Comparison of ENCODE assay signal across 18 cellular contexts in the genomic region with DNA sequence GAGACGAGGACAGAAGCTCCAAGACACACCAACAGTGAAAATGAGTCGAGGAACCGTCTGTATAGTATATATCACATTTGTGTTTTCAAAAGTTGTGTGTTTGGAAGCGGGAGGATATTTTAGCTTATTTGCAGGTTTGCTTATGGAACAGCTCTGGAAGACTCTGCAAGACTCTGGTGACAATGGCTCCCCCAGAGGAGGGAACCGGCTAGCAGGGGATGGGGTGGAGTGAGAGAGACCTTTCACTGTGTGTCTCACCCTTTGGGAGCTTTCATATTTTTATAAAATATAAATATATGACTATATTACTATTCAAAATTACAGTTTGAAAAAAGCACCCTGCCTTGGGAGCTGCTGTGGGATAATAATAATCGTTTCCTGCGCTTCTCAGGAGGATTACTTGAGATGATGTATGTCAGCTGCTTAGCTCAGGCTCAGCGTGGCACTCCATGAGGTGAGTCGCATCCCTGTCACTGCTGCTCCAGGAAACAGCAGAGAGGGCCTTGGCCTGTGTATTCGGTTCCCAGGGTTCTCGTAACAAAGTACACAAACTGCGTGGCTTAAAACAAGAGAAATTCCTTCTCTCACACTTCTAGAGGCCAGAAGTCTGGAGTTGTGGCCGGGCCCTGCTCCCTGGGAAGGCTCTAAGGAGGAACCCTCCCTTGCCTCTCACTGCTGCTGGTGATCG.
A peak's percentile ranks its signal among the peaks of the same experiment; 100 is the strongest.
DNase-seq lines count a peak whose midpoint lies in the region; ATAC-seq, FAIRE-seq and TF ChIP-seq lines count a peak whose summit lies in the region.
"Had no signal": no experiment of that assay in that cellular context is flagged by ENCODE, and none has a peak within 500 bp of the region (broad histone marks: within the 10 kb centered on the region; RNA-seq: fewer than 3 reads in every experiment).

No MANE protein-coding gene starts in this region.

- no peaks in the 10 kb centered on the region for H3K9me1 ChIP-seq in keratinocyte (ENCODE audit: control insufficient read depth, extremely low read depth, insufficient read depth, low read length)

- H3K4me2 ChIP-seq in astrocyte (ENCODE audit: low read length) = no peak overlapping the region
- H3K4me2 ChIP-seq in keratinocyte (ENCODE audit: control insufficient read depth, extremely low read depth, insufficient read depth, low read depth, low read length) = no peak overlapping the region

- no peaks in the 10 kb centered on the region for H3K9me3 ChIP-seq in BE2C
- peaks cover 6% of the 10 kb centered on the region for H3K9me3 ChIP-seq in astrocyte (ENCODE audit: insufficient read depth, low read depth, low read length)
- H3K9me3 ChIP-seq in keratinocyte (ENCODE audit: control insufficient read depth, low read depth, low read length) = no peaks in the 10 kb centered on the region
- H3K9me3 ChIP-seq: HAP-1 had no signal

- peak overlapping the region; percentile 82 for H3K27ac Mint-ChIP-seq in HFFc6
- peak overlapping the region; percentile 18 for H3K27ac Mint-ChIP-seq in astrocyte (ENCODE audit: unreplicated experiment)
- H3K27ac Mint-ChIP-seq: activated CD8-positive, alpha-beta memory T cell treated with anti-CD3 and anti-CD28 coated beads, Interleukin-2, amount 10 ng/mL, durations not matched to agents 7 days and 5 days; activated naive CD8-positive, alpha-beta T cell treated with anti-CD3 and anti-CD28 coated beads, Interleukin-2, amount 10 ng/mL, durations not matched to agents 7 days and 5 days; memory B cell; stimulated activated naive CD8-positive, alpha-beta T cell treated with anti-CD3 and anti-CD28 coated beads, Interleukin-15, amount 100 ng/mL, for 72 hours had no signal

- no peak overlapping the region for H3K9ac ChIP-seq in astrocyte (ENCODE audit: low read length)
- H3K9ac ChIP-seq in keratinocyte (ENCODE audit: control insufficient read depth, extremely low read depth, insufficient read depth, low read length) = no peak overlapping the region

- H3K36me3 ChIP-seq in BE2C = no peaks in the 10 kb centered on the region
- H3K36me3 ChIP-seq in astrocyte (ENCODE audit: insufficient read depth, low read length) = no peaks in the 10 kb centered on the region
- H3K36me3 ChIP-seq in keratinocyte (ENCODE audit: control insufficient read depth in 2 of 2, extremely low read depth in 1 of 2, insufficient read depth in 2 of 2, low read length in 2 of 2) = no peaks in the 10 kb centered on the region
- H3K36me3 ChIP-seq: HAP-1, heart right ventricle had no signal

- ATAC-seq in HG03039 (IDR thresholded peaks at IDR 0.05; ENCODE audit: unreplicated experiment) (no peak), HG02970 (IDR thresholded peaks at IDR 0.05; ENCODE audit: low FRiP score, unreplicated experiment) (no peak), HG03342 (IDR thresholded peaks at IDR 0.05; ENCODE audit: unreplicated experiment) (no peak)
- ATAC-seq: activated CD8-positive, alpha-beta memory T cell treated with anti-CD3 and anti-CD28 coated beads, Interleukin-2, amount 10 ng/mL, durations not matched to agents 7 days and 5 days; GM12878; stimulated activated naive CD8-positive, alpha-beta T cell treated with anti-CD3 and anti-CD28 coated beads, Interleukin-15, amount 100 ng/mL, for 72 hours had no signal

- H3K4me1 ChIP-seq in BE2C (peaks cover 15% of the 10 kb centered on the region), astrocyte (ENCODE audit: insufficient read depth, low read length) (peaks cover 31% of the 10 kb centered on the region), keratinocyte (ENCODE audit: control insufficient read depth, extremely low read depth, insufficient read depth, low read length) (peaks cover 36% of the 10 kb centered on the region)

- H3K4me3 ChIP-seq in BE2C (ENCODE audit: low read depth, low read length) = no peak overlapping the region
- no peak overlapping the region for H3K4me3 ChIP-seq in astrocyte (ENCODE audit: insufficient read depth, low read depth, low read length)
- no peak overlapping the region for H3K4me3 ChIP-seq in keratinocyte (ENCODE audit: control insufficient read depth in 2 of 3, extremely low read depth in 1 of 3, insufficient read depth in 2 of 3, low read depth in 1 of 3, low read length in 3 of 3)
- H3K4me3 ChIP-seq: GM12878, HAP-1, heart right ventricle had no signal

- peaks cover 29% of the 10 kb centered on the region for H3K4me1 Mint-ChIP-seq in HFFc6 (ENCODE audit: low read depth)
- peaks cover 27% of the 10 kb centered on the region for H3K4me1 Mint-ChIP-seq in astrocyte (ENCODE audit: low read depth, unreplicated experiment)
- H3K4me1 Mint-ChIP-seq: activated CD8-positive, alpha-beta memory T cell treated with anti-CD3 and anti-CD28 coated beads, Interleukin-2, amount 10 ng/mL, durations not matched to agents 7 days and 5 days; activated naive CD8-positive, alpha-beta T cell treated with anti-CD3 and anti-CD28 coated beads, Interleukin-2, amount 10 ng/mL, durations not matched to agents 7 days and 5 days; stimulated activated naive CD8-positive, alpha-beta T cell treated with anti-CD3 and anti-CD28 coated beads, Interleukin-15, amount 100 ng/mL, for 72 hours had no signal

- no peak overlapping the region for H2AFZ ChIP-seq in astrocyte (ENCODE audit: low read depth, low read length)
- H2AFZ ChIP-seq in keratinocyte (ENCODE audit: control insufficient read depth, low read length) = no peak overlapping the region

- H3K4me3 Mint-ChIP-seq in HFFc6 (no peak overlapping the region), astrocyte (ENCODE audit: unreplicated experiment) (no peak overlapping the region)
- H3K4me3 Mint-ChIP-seq: activated CD8-positive, alpha-beta memory T cell treated with anti-CD3 and anti-CD28 coated beads, Interleukin-2, amount 10 ng/mL, durations not matched to agents 7 days and 5 days; activated naive CD8-positive, alpha-beta T cell treated with anti-CD3 and anti-CD28 coated beads, Interleukin-2, amount 10 ng/mL, durations not matched to agents 7 days and 5 days; dendritic cell treated with granulocyte-macrophage colony-stimulating factor and Interleukin-4, amounts not matched to agents 40 ng/mL and 50 ng/mL, for 4 days; memory B cell; stimulated activated naive CD8-positive, alpha-beta T cell treated with anti-CD3 and anti-CD28 coated beads, Interleukin-15, amount 100 ng/mL, for 72 hours had no signal

- intact Hi-C loops in head of caudate nucleus (cut with DNase I) = no loop called here

- H3K27me3 ChIP-seq in BE2C (no peaks in the 10 kb centered on the region), astrocyte (ENCODE audit: insufficient read depth, low read length) (no peaks in the 10 kb centered on the region), keratinocyte (ENCODE audit: control insufficient read depth, extremely low read depth, insufficient read depth, low read length) (no peaks in the 10 kb centered on the region)
- H3K27me3 ChIP-seq: heart right ventricle had no signal

- dilution Hi-C loops in keratinocyte (cut with MboI; ENCODE audit: extremely low pct_ligation_motif_present, low sequenced_read_pairs) = no loop called here

- FAIRE-seq in astrocyte (lab: Jason Lieb, UNC) (no peak), keratinocyte (lab: Jason Lieb, UNC) (peak; percentile 36)
- FAIRE-seq: GM12878 had no signal

- H3K36me3 Mint-ChIP-seq in HFFc6 (ENCODE audit: low read depth) = no peaks in the 10 kb centered on the region
- no peaks in the 10 kb centered on the region for H3K36me3 Mint-ChIP-seq in astrocyte (ENCODE audit: low read depth, unreplicated experiment)
- H3K36me3 Mint-ChIP-seq: activated CD8-positive, alpha-beta memory T cell treated with anti-CD3 and anti-CD28 coated beads, Interleukin-2, amount 10 ng/mL, durations not matched to agents 7 days and 5 days; activated naive CD8-positive, alpha-beta T cell treated with anti-CD3 and anti-CD28 coated beads, Interleukin-2, amount 10 ng/mL, durations not matched to agents 7 days and 5 days; memory B cell had no signal

- TF ChIP-seq CTCF in BE2C (IDR thresholded peaks at IDR 0.05; ENCODE audit: low read depth, low read length) (0 out of 2 replicates have a peak, but pooled peaks have one; percentile 12), HFFc6 (IDR thresholded peaks at IDR 0.05) (peak; percentile 39; the same call in 1 of the 2 replicates), astrocyte (IDR thresholded peaks at IDR 0.05; ENCODE audit: insufficient read depth, low read depth, low read length) (peak; percentile 4), keratinocyte (optimal IDR thresholded peaks at IDR 0.05 in 1 of 3, IDR thresholded peaks at IDR 0.05 in 1 of 3, conservative IDR thresholded peaks at IDR 0.05 in 1 of 3; ENCODE audit: extremely low read depth in 1 of 3, insufficient read depth in 2 of 3, low read length in 3 of 3) (no peak)

- H3K27me3 Mint-ChIP-seq in HFFc6 (ENCODE audit: insufficient read depth) (peaks cover 18% of the 10 kb centered on the region), astrocyte (ENCODE audit: low read depth, unreplicated experiment) (peaks cover 17% of the 10 kb centered on the region)

- H3K27ac ChIP-seq in astrocyte (ENCODE audit: low read depth, low read length) = peak overlapping the region; percentile 69
- peak overlapping the region; percentile 82 for H3K27ac ChIP-seq in keratinocyte (ENCODE audit: control insufficient read depth, insufficient read depth, low read length)

- H4K20me1 ChIP-seq in astrocyte (ENCODE audit: insufficient read depth, low read length) = no peaks in the 10 kb centered on the region
- no peaks in the 10 kb centered on the region for H4K20me1 ChIP-seq in keratinocyte (ENCODE audit: control insufficient read depth, extremely low read depth, insufficient read depth, low read length)

- H3K79me2 ChIP-seq in astrocyte (ENCODE audit: insufficient read depth, low read length) = no peaks in the 10 kb centered on the region
- no peaks in the 10 kb centered on the region for H3K79me2 ChIP-seq in keratinocyte (ENCODE audit: control insufficient read depth, insufficient read depth, low read length)

- DNase-seq in BE2C = no peak
- peak; percentile 84 for DNase-seq in HFFc6
- peak; percentile 53 for DNase-seq in astrocyte (ENCODE audit: low read depth)
- DNase-seq in keratinocyte (ENCODE audit: low read depth, low spot score) = peak; percentile 19
- DNase-seq in head of caudate nucleus = no peak
- DNase-seq: activated CD8-positive, alpha-beta memory T cell treated with anti-CD3 and anti-CD28 coated beads, Interleukin-2, amount 10 ng/mL, durations not matched to agents 7 days and 5 days; activated naive CD8-positive, alpha-beta T cell treated with anti-CD3 and anti-CD28 coated beads, Interleukin-2, amount 10 ng/mL, durations not matched to agents 7 days and 5 days; heart right ventricle; stimulated activated CD4-positive, alpha-beta T cell treated with anti-CD3 and anti-CD28 coated beads, Interleukin-1b, Interleukin-23, amount 100 ng/mL, for 48 hours; stimulated activated naive CD8-positive, alpha-beta T cell treated with anti-CD3 and anti-CD28 coated beads, Interleukin-15, amount 100 ng/mL, for 72 hours; T-helper 9 cell had no signal

- H3K9me3 Mint-ChIP-seq in HFFc6 (no peaks in the 10 kb centered on the region), astrocyte (ENCODE audit: unreplicated experiment) (no peaks in the 10 kb centered on the region)
- H3K9me3 Mint-ChIP-seq: activated naive CD8-positive, alpha-beta T cell treated with anti-CD3 and anti-CD28 coated beads, Interleukin-2, amount 10 ng/mL, durations not matched to agents 7 days and 5 days; dendritic cell treated with granulocyte-macrophage colony-stimulating factor and Interleukin-4, amounts not matched to agents 40 ng/mL and 50 ng/mL, for 4 days; memory B cell; stimulated activated naive CD8-positive, alpha-beta T cell treated with anti-CD3 and anti-CD28 coated beads, Interleukin-15, amount 100 ng/mL, for 72 hours had no signal

Comparison
In these comparisons a context has a peak if more than half of its experiments do, and no peak if none do; other contexts are left out.
1. DNase-seq: peak in HFFc6 (single experiment), astrocyte (single experiment) and keratinocyte (single experiment); none in BE2C (single experiment) and head of caudate nucleus (0 of 42).
2. CTCF ChIP-seq: peak in BE2C (single experiment), HFFc6 (single experiment) and astrocyte (single experiment); none in keratinocyte (0 of 3).